8 cellular contexts compared by ENCODE assay signal in genomic region chr4:139229534-139230039, GRCh38. TPM values are rescaled to one million over a fixed set of nuclear protein-coding genes. Genes with fewer than 3 reads are reported as not detected.
DNase-seq lines count a peak whose midpoint lies in the region; ATAC-seq, FAIRE-seq and TF ChIP-seq lines count a peak whose summit lies in the region.

No MANE protein-coding gene starts in this region.

- no peak overlapping the region for H3K4me3 ChIP-seq in AG09309 (ENCODE audit: control insufficient read depth, low read depth, low read length)

- ATAC-seq in HG03196 (IDR thresholded peaks at IDR 0.05; ENCODE audit: unreplicated experiment), result peak; percentile 63
- ATAC-seq in HG03520 (IDR thresholded peaks at IDR 0.05; ENCODE audit: unreplicated experiment), result no peak

- peak; percentile 87 for FAIRE-seq in RCC 7860 (lab: Jason Lieb, UNC)
- FAIRE-seq in endometrium (lab: Jason Lieb, UNC), result peak; percentile 96

- TF ChIP-seq CTCF in AG09309 (IDR thresholded peaks at IDR 0.05; ENCODE audit: control insufficient read depth, insufficient read depth, low read depth, low read length, missing control alignments), result peak; percentile 63

- DNase-seq in AG09309 (ENCODE audit: low read depth) (no peak), GM04504 (ENCODE audit: low read depth) (peak; percentile 37), RCC 7860 (ENCODE audit: low spot score) (peak; percentile 38), mucosa of gallbladder (ENCODE audit: low spot score) (peak; percentile 16), 8988T (no peak)

RNA-seq across cellular contexts. Expression of gene MGARP, which starts 50.4 kb away (rescaled TPM):
- total RNA-seq in mucosa of gallbladder, result 0.81 TPM

RNA-seq across cellular contexts. Expression of gene ELF2, which starts 52.6 kb away (rescaled TPM):
- 40.3 TPM for total RNA-seq in mucosa of gallbladder

Comparison
In these comparisons a context has a peak if more than half of its experiments do, and no peak if none do; other contexts are left out.
1. DNase-seq: peak in GM04504 (single experiment), RCC 7860 (single experiment) and mucosa of gallbladder (single experiment); none in AG09309 (single experiment) and 8988T (single experiment).